Comparison of ENCODE assay signal across 8 cellular contexts in the genomic region with DNA sequence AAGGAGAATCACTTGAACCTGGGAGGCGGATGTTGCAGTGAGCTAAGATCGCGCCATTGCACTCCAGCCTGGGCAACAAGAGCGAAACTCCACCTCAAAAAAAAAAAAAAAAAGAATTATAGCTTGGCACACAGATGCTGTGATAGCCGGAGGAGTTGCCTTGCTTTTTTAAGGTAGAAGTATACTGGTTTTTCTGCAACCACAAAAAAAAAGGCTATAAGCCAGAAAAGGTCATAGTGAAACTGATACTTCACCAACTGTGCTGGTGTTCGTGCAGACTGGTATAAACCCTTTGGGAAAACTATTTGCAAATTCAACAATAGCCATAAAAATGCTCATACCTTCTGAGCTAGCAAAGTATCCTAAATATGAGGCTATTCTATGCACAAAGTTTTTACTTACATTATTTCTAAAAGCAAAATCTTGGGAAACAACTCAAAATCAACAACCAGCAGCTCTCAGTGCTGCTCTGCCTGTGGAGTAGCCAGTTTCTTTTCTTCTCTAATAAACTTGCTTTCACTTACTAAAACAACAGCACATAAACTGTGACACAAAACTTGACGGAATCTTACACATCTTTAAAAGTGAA. TPM values are rescaled to one million over a fixed set of nuclear protein-coding genes. Genes with fewer than 3 reads are reported as not detected.
DNase-seq lines count a peak whose midpoint lies in the region; ATAC-seq and TF ChIP-seq lines count a peak whose summit lies in the region.

No MANE protein-coding gene starts in this region.

- H3K27me3 ChIP-seq in tibial nerve (no peaks in the 10 kb centered on the region), uterus (no peaks in the 10 kb centered on the region)

- intact Hi-C loops in uterus (cut with DNase I; ENCODE audit: low total_unique reads) = no loop called here

- H3K36me3 ChIP-seq in tibial nerve (no peaks in the 10 kb centered on the region), uterus (no peaks in the 10 kb centered on the region)

- DNase-seq in CD1c-positive myeloid dendritic cell (ENCODE audit: extremely low spot score) (peak; percentile 44), tibial nerve (ENCODE audit: low spot score in 2 of 2) (no peak), midbrain (lab: John Stamatoyannopoulos, UW) (no peak), NCI-H128 (lab: John Stamatoyannopoulos, UW; ENCODE audit: unreplicated experiment) (no peak), uterus (no peak)
- DNase-seq in effector memory CD8-positive, alpha-beta T cell = peak in 2 of 3 experiments; percentile 14 to 27

- H3K4me1 Mint-ChIP-seq in effector memory CD8-positive, alpha-beta T cell (ENCODE audit: low read depth in 2 of 2) = peaks cover 50 to 71% of the 10 kb centered on the region in 2 donors

- ATAC-seq in GM19397 (IDR thresholded peaks at IDR 0.05; ENCODE audit: unreplicated experiment) = peak; percentile 62
- peak; percentile 59 for ATAC-seq in HG03460 (IDR thresholded peaks at IDR 0.05; ENCODE audit: unreplicated experiment)
- ATAC-seq in effector memory CD8-positive, alpha-beta T cell (replicated peaks) = peak; percentile 49

- 60 to 70% methylated on average over 7 of the region's 7 CpGs for WGBS in tibial nerve, 2 donors

- H3K4me3 ChIP-seq in tibial nerve (peak overlapping the region in 2 of 4 donors; percentile 14 to 16), uterus (peak overlapping the region in 1 of 2 donors; percentile 6)

- H3K4me1 ChIP-seq in tibial nerve (peaks cover 0 to 75% (median 24%) of the 10 kb centered on the region in 4 donors), uterus (peaks cover 0 to under 1% of the 10 kb centered on the region in 2 donors)

- peak overlapping the region; percentile 97 for H3K27ac Mint-ChIP-seq in effector memory CD8-positive, alpha-beta T cell

- H3K4me3 Mint-ChIP-seq in effector memory CD8-positive, alpha-beta T cell = peak overlapping the region; percentile 84 to 92

- H3K27ac ChIP-seq in tibial nerve (no peak overlapping the region), uterus (no peak overlapping the region)

- no peak for TF ChIP-seq EP300 in tibial nerve (IDR thresholded peaks at IDR 0.05)

- no peaks in the 10 kb centered on the region for H3K9me3 ChIP-seq in tibial nerve
- H3K9me3 ChIP-seq in uterus = no peaks in the 10 kb centered on the region

- TF ChIP-seq CTCF in tibial nerve (IDR thresholded peaks at IDR 0.05) (no peak), uterus (IDR thresholded peaks at IDR 0.05) (no peak)

- no peaks in the 10 kb centered on the region for H3K9me3 Mint-ChIP-seq in effector memory CD8-positive, alpha-beta T cell

- H3K27me3 Mint-ChIP-seq in effector memory CD8-positive, alpha-beta T cell = no peaks in the 10 kb centered on the region

- TF ChIP-seq POLR2A in tibial nerve (IDR thresholded peaks at IDR 0.05) = no peak
- no peak for TF ChIP-seq POLR2A in uterus (IDR thresholded peaks at IDR 0.05)

- peaks cover 18% of the 10 kb centered on the region for H3K36me3 Mint-ChIP-seq in effector memory CD8-positive, alpha-beta T cell (ENCODE audit: insufficient read depth)

RNA-seq across cellular contexts. Expression of gene B4GALT5, which starts 44.0 kb away (rescaled TPM):
- 10 to 100 TPM; 13.6 to 25.2 (median 20.7) TPM for total RNA-seq in tibial nerve
- total RNA-seq in uterus = 10 to 100 TPM; 13.5 to 59.0 (median 25.0) TPM

Comparison
In these comparisons a context has a peak if more than half of its experiments do, and no peak if none do; other contexts are left out.
1. DNase-seq: peak in CD1c-positive myeloid dendritic cell (single experiment) and effector memory CD8-positive, alpha-beta T cell (2 of 3); none in tibial nerve (0 of 2), midbrain (single experiment), NCI-H128 (single experiment) and uterus (0 of 2).
2. Peak in every context shown above with its lines, with median percentiles within 50 percentile points of each other: ATAC-seq.